37 cellular contexts compared by ENCODE assay signal in genomic region chr3:87324609-87325008, GRCh38. TPM values are rescaled to one million over a fixed set of nuclear protein-coding genes. Genes with fewer than 3 reads are reported as not detected.
"Had no signal": no experiment of that assay in that cellular context is flagged by ENCODE, and none has a peak within 500 bp of the region (broad histone marks: within the 10 kb centered on the region; RNA-seq: fewer than 3 reads in every experiment).

No MANE protein-coding gene starts in this region.

- DNase-seq: Karpas-422, Kasumi-1, KG1, MG63, MM.1S, MV-4-11, NCI-H1048, NCI-H1092, NCI-H1092 treated with DMSO at 0.1 percent for 48 hours, NCI-H1105, NCI-H1105 treated with DMSO at 0.1 percent for 48 hours, NCI-H1417, NCI-H1417 treated with DMSO at 0.1 percent for 48 hours, NCI-H1436, NCI-H1436 treated with DMSO at 0.1 percent for 48 hours, NCI-H146, NCI-H1694, NCI-H1694 treated with DMSO at 0.1 percent for 48 hours, NCI-H187 treated with DMSO at 0.1 percent for 48 hours, NCI-H1930, NCI-H2029, NCI-H2029 treated with DMSO at 0.1 percent for 48 hours, NCI-H2081, NCI-H2081 treated with DMSO at 0.1 percent for 48 hours, NCI-H2107, NCI-H2171, NCI-H2171 treated with DMSO at 0.1 percent for 48 hours, NCI-H2227 treated with DMSO at 0.1 percent for 48 hours, NCI-H226, NCI-H345, NCI-H446, NCI-H446 treated with DMSO at 0.1 percent for 48 hours, NCI-H510A had no signal

RNA-seq across cellular contexts. Expression of gene POU1F1, which starts 48.2 kb away (rescaled TPM):
- total RNA-seq: LHCN-M2, M059J, MCF 10A, NCI-H460 had no signal
